Comparison of ENCODE assay signal across 12 cellular contexts in the genomic region with DNA sequence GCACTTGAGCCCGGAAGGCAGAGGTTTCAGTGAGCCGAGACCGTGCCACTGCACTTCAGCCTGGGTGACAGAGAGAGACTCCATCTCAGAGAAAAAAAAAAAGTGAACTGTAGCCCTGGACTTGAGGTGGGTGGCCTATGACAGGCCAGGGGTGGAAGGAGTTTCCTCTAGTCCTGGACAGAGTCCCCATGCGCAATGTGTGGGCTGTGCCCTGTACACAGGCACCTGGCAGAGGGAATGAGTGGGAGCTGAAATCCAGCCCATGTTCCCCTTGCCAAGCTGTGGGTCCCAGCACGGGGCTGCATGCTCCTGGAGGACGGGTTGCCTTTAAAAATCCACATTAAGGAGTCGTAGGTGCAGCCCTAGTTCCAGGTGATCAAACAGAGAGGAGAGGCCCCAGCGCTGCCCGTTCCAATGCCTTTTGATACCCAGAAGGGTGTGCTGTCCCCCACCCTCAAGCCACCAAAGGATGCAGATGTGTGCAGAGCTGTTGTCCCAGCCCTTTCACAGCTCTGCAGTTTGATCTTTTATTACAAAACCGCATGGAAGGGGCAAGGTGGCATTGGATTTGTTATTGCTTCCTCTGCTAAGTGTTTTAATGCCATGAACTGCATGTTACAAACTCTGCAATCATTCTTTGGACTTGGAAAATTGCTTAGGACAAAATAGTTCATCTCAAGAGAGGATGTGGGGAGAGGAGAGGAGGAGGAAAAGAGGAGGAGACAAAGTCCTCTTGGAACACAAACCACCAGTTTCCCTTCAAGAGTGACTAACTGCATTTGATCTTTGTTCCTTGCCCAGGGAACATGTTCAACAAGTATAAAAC. TPM values are rescaled to one million over a fixed set of nuclear protein-coding genes. Genes with fewer than 3 reads are reported as not detected.
A peak's percentile ranks its signal among the peaks of the same experiment; 100 is the strongest.
DNase-seq lines count a peak whose midpoint lies in the region; ATAC-seq and TF ChIP-seq lines count a peak whose summit lies in the region.
"Had no signal": no experiment of that assay in that cellular context is flagged by ENCODE, and none has a peak within 500 bp of the region (broad histone marks: within the 10 kb centered on the region; RNA-seq: fewer than 3 reads in every experiment).

No MANE protein-coding gene starts in this region.

- no peaks in the 10 kb centered on the region for H3K9me3 Mint-ChIP-seq in activated naive CD4-positive, alpha-beta T cell treated with anti-CD3 and anti-CD28 coated beads for 36 hours
- H3K9me3 Mint-ChIP-seq in type B pancreatic cell, result peaks cover 9% of the 10 kb centered on the region
- H3K9me3 Mint-ChIP-seq in activated naive CD8-positive, alpha-beta T cell treated with anti-CD3 and anti-CD28 coated beads, Interleukin-2, amount 50 U/mL, for 24 hours, result no peaks in the 10 kb centered on the region

- H3K9me3 ChIP-seq in esophagus (ENCODE audit: control insufficient read depth in 2 of 2, insufficient read depth in 1 of 2, low read depth in 1 of 2, low read length in 1 of 2) (no peaks in the 10 kb centered on the region), mucosa of rectum (ENCODE audit: control insufficient read depth in 2 of 2, low read length in 2 of 2) (no peaks in the 10 kb centered on the region)
- H3K9me3 ChIP-seq: neutrophil had no signal

- H3K36me3 ChIP-seq in esophagus (ENCODE audit: control insufficient read depth in 2 of 2, insufficient read depth in 2 of 2, low read length in 1 of 2) (no peaks in the 10 kb centered on the region), mucosa of rectum (ENCODE audit: control insufficient read depth in 2 of 2, insufficient read depth in 2 of 2, low read length in 2 of 2) (no peaks in the 10 kb centered on the region)
- H3K36me3 ChIP-seq: neutrophil had no signal

- peak; percentile 4 for DNase-seq in activated naive CD4-positive, alpha-beta T cell treated with anti-CD3 and anti-CD28 coated beads for 36 hours
- no peak for DNase-seq in activated naive CD4-positive, alpha-beta T cell (lab: John Stamatoyannopoulos, UW)
- DNase-seq in type B pancreatic cell (ENCODE audit: extremely low spot score, unreplicated experiment) (no peak), GM13977 (ENCODE audit: low spot score) (no peak)
- no peak for DNase-seq in activated naive CD8-positive, alpha-beta T cell treated with anti-CD3 and anti-CD28 coated beads, Interleukin-2, amount 50 U/mL, for 24 hours
- DNase-seq: islet precursor cell; NCI-H446; stimulated activated CD4-positive, alpha-beta T cell treated with anti-CD3 and anti-CD28 coated beads, Interleukin-4, amount 100 ng/mL, for 4 hours had no signal

- WGBS in esophagus, 2 donors, result 48 to 69% methylated on average over 10 of the region's 10 CpGs

- H3K36me3 Mint-ChIP-seq in activated naive CD4-positive, alpha-beta T cell treated with anti-CD3 and anti-CD28 coated beads for 36 hours (ENCODE audit: low read depth), result no peaks in the 10 kb centered on the region
- no peaks in the 10 kb centered on the region for H3K36me3 Mint-ChIP-seq in type B pancreatic cell
- no peaks in the 10 kb centered on the region for H3K36me3 Mint-ChIP-seq in activated naive CD8-positive, alpha-beta T cell treated with anti-CD3 and anti-CD28 coated beads, Interleukin-2, amount 50 U/mL, for 24 hours (ENCODE audit: low read depth)

- H3K4me3 ChIP-seq in esophagus (ENCODE audit: low read depth in 1 of 2, low read length in 2 of 2) (no peak overlapping the region), mucosa of rectum (ENCODE audit: low read length in 2 of 2) (no peak overlapping the region)

- H3K27me3 ChIP-seq in esophagus (ENCODE audit: control insufficient read depth in 1 of 2, insufficient read depth in 2 of 2, low read length in 2 of 2), result peaks cover 0 to 3% of the 10 kb centered on the region in 2 donors
- no peaks in the 10 kb centered on the region for H3K27me3 ChIP-seq in mucosa of rectum (ENCODE audit: control insufficient read depth in 2 of 2, insufficient read depth in 2 of 2, low read length in 2 of 2)
- H3K27me3 ChIP-seq: neutrophil had no signal

- H3K27ac ChIP-seq in esophagus (ENCODE audit: low read depth in 2 of 2, low read length in 1 of 2), result peak overlapping the region; percentile 74 to 77
- H3K27ac ChIP-seq in mucosa of rectum (ENCODE audit: low read depth in 2 of 2, low read length in 2 of 2), result peak overlapping the region; percentile 56 to 59
- H3K27ac ChIP-seq: neutrophil had no signal

- CTCF ChIA-PET in activated naive CD4-positive, alpha-beta T cell treated with anti-CD3 and anti-CD28 coated beads for 36 hours (lab: Charles Lee), result no interaction called here

- no peak overlapping the region for H3K27ac Mint-ChIP-seq in activated naive CD4-positive, alpha-beta T cell treated with anti-CD3 and anti-CD28 coated beads for 36 hours
- H3K27ac Mint-ChIP-seq in type B pancreatic cell, result peak overlapping the region; percentile 13
- H3K27ac Mint-ChIP-seq in activated naive CD8-positive, alpha-beta T cell treated with anti-CD3 and anti-CD28 coated beads, Interleukin-2, amount 50 U/mL, for 24 hours, result no peak overlapping the region

- H3K4me1 Mint-ChIP-seq in activated naive CD4-positive, alpha-beta T cell treated with anti-CD3 and anti-CD28 coated beads for 36 hours (ENCODE audit: low read depth), result peaks cover 6% of the 10 kb centered on the region
- H3K4me1 Mint-ChIP-seq in type B pancreatic cell (ENCODE audit: unreplicated experiment), result peaks cover 4% of the 10 kb centered on the region
- peaks cover 9% of the 10 kb centered on the region for H3K4me1 Mint-ChIP-seq in activated naive CD8-positive, alpha-beta T cell treated with anti-CD3 and anti-CD28 coated beads, Interleukin-2, amount 50 U/mL, for 24 hours

- in situ Hi-C loops in GM13977 (cut with MboI; ENCODE audit: low pct_unique_long_range_greater_than_20kb, low sequenced_read_pairs, unreplicated experiment), result no loop called here

- intact Hi-C loops in activated naive CD4-positive, alpha-beta T cell treated with anti-CD3 and anti-CD28 coated beads for 36 hours (cut with micrococcal nuclease), result no loop called here

- no peak for ATAC-seq in GM21529 (IDR thresholded peaks at IDR 0.05; ENCODE audit: unreplicated experiment)
- no peak for ATAC-seq in activated naive CD8-positive, alpha-beta T cell treated with anti-CD3 and anti-CD28 coated beads, Interleukin-2, amount 50 U/mL, for 24 hours

- H3K4me1 ChIP-seq in esophagus (ENCODE audit: control insufficient read depth in 2 of 2, insufficient read depth in 2 of 2, low read length in 1 of 2), result peaks cover 6 to 8% of the 10 kb centered on the region in 2 donors
- peaks cover 0 to 9% of the 10 kb centered on the region in 2 donors for H3K4me1 ChIP-seq in mucosa of rectum (ENCODE audit: control insufficient read depth in 2 of 2, insufficient read depth in 2 of 2, low read length in 2 of 2)

- H3K27me3 Mint-ChIP-seq in activated naive CD4-positive, alpha-beta T cell treated with anti-CD3 and anti-CD28 coated beads for 36 hours (ENCODE audit: low read depth), result no peaks in the 10 kb centered on the region
- H3K27me3 Mint-ChIP-seq in type B pancreatic cell, result no peaks in the 10 kb centered on the region
- H3K27me3 Mint-ChIP-seq in activated naive CD8-positive, alpha-beta T cell treated with anti-CD3 and anti-CD28 coated beads, Interleukin-2, amount 50 U/mL, for 24 hours, result no peaks in the 10 kb centered on the region

- no peak overlapping the region for H3K4me3 Mint-ChIP-seq in activated naive CD4-positive, alpha-beta T cell treated with anti-CD3 and anti-CD28 coated beads for 36 hours
- no peak overlapping the region for H3K4me3 Mint-ChIP-seq in type B pancreatic cell
- no peak overlapping the region for H3K4me3 Mint-ChIP-seq in activated naive CD8-positive, alpha-beta T cell treated with anti-CD3 and anti-CD28 coated beads, Interleukin-2, amount 50 U/mL, for 24 hours

- TF ChIP-seq CTCF in type B pancreatic cell (conservative IDR thresholded peaks at IDR 0.05) (no peak), GM13977 (IDR thresholded peaks at IDR 0.05; ENCODE audit: extremely low read depth, insufficient read depth, missing control alignments) (no peak)

- no peak overlapping the region for H3K9ac ChIP-seq in mucosa of rectum (ENCODE audit: low read depth in 1 of 2, low read length in 2 of 2)

RNA-seq across cellular contexts. Expression of a gene that starts 38.0 kb away (rescaled TPM):
- total RNA-seq in activated naive CD4-positive, alpha-beta T cell treated with anti-CD3 and anti-CD28 coated beads for 36 hours, result 10 to 100 TPM; 31.7 to 32.3 TPM
- polyA plus RNA-seq in esophagus, result 1 to 10 TPM; 1.9 to 2.6 TPM
- 25.5 and 30.4 TPM in 2 replicates for total RNA-seq in type B pancreatic cell (ENCODE audit: low replicate concordance)
